In genomic region chr17:73311781-73312641, GRCh38 we compare ENCODE assay signal across 8 cellular contexts. TPM values are rescaled to one million over a fixed set of nuclear protein-coding genes. Genes with fewer than 3 reads are reported as not detected.
A peak's percentile ranks its signal among the peaks of the same experiment; 100 is the strongest.
DNase-seq lines count a peak whose midpoint lies in the region; ATAC-seq and TF ChIP-seq lines count a peak whose summit lies in the region.

Gene CDC42EP4, minus strand, starts transcription at chr17:73312001. Its CDS starts 25,501 bp downstream, at chr17:73286500.

- H3K27me3 ChIP-seq in GM23248 (replicated peaks; ENCODE audit: insufficient read depth) (no peaks in the 10 kb centered on the region), SJCRH30 (no peaks in the 10 kb centered on the region), foreskin keratinocyte (no peaks in the 10 kb centered on the region), stomach (no peaks in the 10 kb centered on the region)

- peak within 1 kb of the TSS; percentile 94 for H2AFZ ChIP-seq in GM23248

- 4% methylated on average over 50 to 59 of the region's 71 CpGs for WGBS in GM23248 (ENCODE audit: low coverage in 1 of 2, low lambda C conversion rate in 2 of 2, missing lambda C conversion rate in 2 of 2), 2 experiments
- 0 to 3% (median 1%) methylated on average over 34 to 71 of the region's 71 CpGs for WGBS in stomach, 5 donors

- DNase-seq in EH (ENCODE audit: low read depth): peak; percentile 95
- peak; percentile 98 for DNase-seq in GM23248
- DNase-seq in LNCaP clone FGC (ENCODE audit: low read depth): peak; percentile 72
- peak; percentile 97 for DNase-seq in SJCRH30
- DNase-seq in activated naive CD4-positive, alpha-beta T cell treated with Interleukin-2 at 50 U/mL for 16 hours: peak; percentile 90
- peak; percentile 74 to 84 for DNase-seq in foreskin keratinocyte
- DNase-seq in neural crest cell (ENCODE audit: low read depth, low spot score): peak; percentile 92
- DNase-seq in stomach: peak; percentile 97

- H3K27ac ChIP-seq in GM23248 (peak within 1 kb of the TSS; percentile 93), SJCRH30 (peak within 1 kb of the TSS; percentile 66), foreskin keratinocyte (peak within 1 kb of the TSS; percentile 91), stomach (peak within 1 kb of the TSS; percentile 95 to 100 (median 99))

- no peaks in the 10 kb centered on the region for H3K9me2 ChIP-seq in GM23248 (ENCODE audit: insufficient read depth)

- no peaks in the 10 kb centered on the region for H3K9me3 Mint-ChIP-seq in neural crest cell

- H3K4me3 ChIP-seq in GM23248: peak within 1 kb of the TSS; percentile 92
- peak within 1 kb of the TSS; percentile 87 for H3K4me3 ChIP-seq in LNCaP clone FGC (ENCODE audit: low read depth, low read length)
- peak within 1 kb of the TSS; percentile 77 for H3K4me3 ChIP-seq in SJCRH30
- H3K4me3 ChIP-seq in stomach: peak within 1 kb of the TSS; percentile 75 to 93 (median 88)

- H3K4me1 ChIP-seq in GM23248 (ENCODE audit: insufficient read depth) (peaks cover 28% of the 10 kb centered on the region), SJCRH30 (peaks cover 15% of the 10 kb centered on the region; the same call in 1 of the 2 replicates), foreskin keratinocyte (peaks cover 23% of the 10 kb centered on the region), stomach (peaks cover 14 to 47% (median 40%) of the 10 kb centered on the region in 4 donors)

- TF ChIP-seq CTCF in LNCaP clone FGC (IDR thresholded peaks at IDR 0.05; ENCODE audit: control insufficient read depth, extremely low read depth, insufficient read depth): no peak
- TF ChIP-seq CTCF in foreskin keratinocyte (conservative IDR thresholded peaks at IDR 0.05): peak; percentile 9
- no peak for TF ChIP-seq CTCF in neural crest cell (conservative IDR thresholded peaks at IDR 0.05)
- no peak for TF ChIP-seq CTCF in stomach (IDR thresholded peaks at IDR 0.05)

- peak within 1 kb of the TSS; percentile 98 for H3K9ac ChIP-seq in GM23248

- in situ Hi-C loops in GM23248 (cut with MboI): no loop called here

- H3K36me3 ChIP-seq in GM23248 (ENCODE audit: low read depth) (no peaks in the 10 kb centered on the region), SJCRH30 (no peaks in the 10 kb centered on the region), stomach (no peaks in the 10 kb centered on the region)

- peaks cover 35% of the 10 kb centered on the region for H3K79me2 ChIP-seq in GM23248 (ENCODE audit: insufficient read depth)

- peak within 1 kb of the TSS; percentile 91 for H3K4me2 ChIP-seq in GM23248 (ENCODE audit: unreplicated experiment)

- intact Hi-C loops in stomach (cut with DNase I; ENCODE audit: low total_unique reads): no loop called here

- no peaks in the 10 kb centered on the region for H4K20me1 ChIP-seq in GM23248 (ENCODE audit: insufficient read depth)

- H3K9me3 ChIP-seq in GM23248 (ENCODE audit: low read depth): no peaks in the 10 kb centered on the region
- H3K9me3 ChIP-seq in SJCRH30 (replicated peaks): no peaks in the 10 kb centered on the region
- H3K9me3 ChIP-seq in stomach: no peaks in the 10 kb centered on the region

- H3K4me1 Mint-ChIP-seq in neural crest cell: peaks cover 23% of the 10 kb centered on the region

- peak; percentile 85 for ATAC-seq in foreskin keratinocyte

- H3K4me3 Mint-ChIP-seq in neural crest cell: peak within 1 kb of the TSS; percentile 95

- TF ChIP-seq EP300 in stomach (IDR thresholded peaks at IDR 0.05): no peak

- TF ChIP-seq POLR2A in stomach (IDR thresholded peaks at IDR 0.05): peak in 2 of 4 donors; percentile 83 to 96

- no peaks in the 10 kb centered on the region for H3K36me3 Mint-ChIP-seq in neural crest cell (ENCODE audit: low read depth)

- peaks cover 37% of the 10 kb centered on the region for H3K27me3 Mint-ChIP-seq in neural crest cell (ENCODE audit: low read depth)

- H3F3A ChIP-seq in GM23248 (ENCODE audit: insufficient read depth): peaks cover 6% of the 10 kb centered on the region

- H3K27ac Mint-ChIP-seq in neural crest cell (ENCODE audit: unreplicated experiment): peak within 1 kb of the TSS; percentile 86

RNA-seq across cellular contexts. Expression of gene CDC42EP4, which starts in this region (rescaled TPM):
- 30.6 and 34.6 TPM in 2 replicates for total RNA-seq in GM23248 (2014; rRNA removed; shearing (Covaris generic))
- polyA plus RNA-seq in GM23248 (2016; fragmentation: Nextera tagmentation; extraction: Ambion mirVana) (31.2 and 35.4 TPM in 2 replicates), foreskin keratinocyte (14.5 and 16.4 TPM in 2 replicates), stomach (10 to 100 TPM; 23.2 to 38.3 (median 25.7) TPM)
- total RNA-seq in SJCRH30 (2014; rRNA removed; shearing (Covaris generic)): 21.7 and 22.2 TPM in 2 replicates
- total RNA-seq in foreskin keratinocyte (18.7 and 20.3 TPM in 2 replicates), neural crest cell (31.0 and 33.4 TPM in 2 replicates), stomach (10 to 100 TPM; 44.6 to 93.3 (median 68.9) TPM)

Comparison
In these comparisons a context has a peak if more than half of its experiments do, and no peak if none do; other contexts are left out.
1. Peak in every context shown above with its lines: DNase-seq, ATAC-seq, H3K4me3 ChIP-seq and H3K27ac ChIP-seq.